In the genomic region with DNA sequence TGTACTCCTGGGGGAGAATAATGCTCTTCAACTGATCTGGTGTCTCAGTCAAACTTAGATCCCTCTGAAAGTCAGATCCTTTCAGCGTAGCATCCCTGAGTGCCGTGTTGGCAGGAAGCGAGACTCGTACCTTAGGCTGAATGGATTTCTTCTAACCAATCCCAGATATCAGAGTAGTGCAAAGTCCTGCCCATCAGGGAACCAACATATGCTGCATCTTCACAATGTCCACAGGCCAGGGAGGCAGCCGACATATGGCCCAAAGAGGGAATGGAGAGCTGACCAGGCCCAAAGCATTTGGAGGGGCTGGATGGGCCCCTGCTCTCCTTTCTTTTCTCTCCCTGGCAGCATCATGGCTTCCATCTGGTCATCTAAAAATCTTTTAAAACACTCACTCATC, we compare ENCODE assay signal across 30 cellular contexts.
"Had no signal": no experiment of that assay in that cellular context is flagged by ENCODE, and none has a peak within 500 bp of the region (broad histone marks: within the 10 kb centered on the region; RNA-seq: fewer than 3 reads in every experiment).

No MANE protein-coding gene starts in this region.

- DNase-seq: activated B cell treated with CpG ODN at 0.5 μM for 24 hours; activated CD4-positive, alpha-beta memory T cell treated with anti-CD3 and anti-CD28 coated beads for 36 hours; activated CD4-positive, alpha-beta T cell treated with anti-CD3 and anti-CD28 coated beads for 4 hours; activated CD4-positive, alpha-beta T cell treated with anti-CD3 and anti-CD28 coated beads, Interleukin-2, amount 10 ng/mL, durations not matched to agents 24 days and 14 days; activated CD4-positive, alpha-beta T cell treated with anti-CD3 and anti-CD28 coated beads, Interleukin-2, amount 50 U/mL, for 1 hour; activated CD4-positive, alpha-beta T cell treated with anti-CD3 and anti-CD28 coated beads, Interleukin-2, amount 50 U/mL, for 4 hours; activated CD4-positive, CD25-positive, alpha-beta regulatory T cell treated with anti-CD3 and anti-CD28 coated beads, Interleukin-2, amount 50 U/mL, for 72 hours; activated CD8-positive, alpha-beta memory T cell treated with anti-CD3 and anti-CD28 coated beads, Interleukin-2, amount 50 U/mL, for 4 hours; activated CD8-positive, alpha-beta T cell treated with anti-CD3 and anti-CD28 coated beads for 36 hours; activated effector memory CD4-positive, alpha-beta T cell treated with anti-CD3 and anti-CD28 coated beads, Interleukin-2, amount 50 U/mL, for 16 hours; activated gamma-delta T cell treated with Interleukin-2 at 50 U/mL for 16 hours; activated naive CD4-positive, alpha-beta T cell; activated naive CD4-positive, alpha-beta T cell treated with anti-CD3 and anti-CD28 coated beads for 36 hours; activated naive CD4-positive, alpha-beta T cell treated with anti-CD3 and anti-CD28 coated beads, Interleukin-2, amount 50 U/mL, for 16 hours; activated naive CD8-positive, alpha-beta T cell treated with anti-CD3 and anti-CD28 coated beads for 36 hours; activated T-cell treated with anti-CD3 and anti-CD28 coated beads for 4 hours; activated T-cell treated with anti-CD3 and anti-CD28 coated beads, Interleukin-2, amount 50 U/mL, for 1 hour; activated T-cell treated with anti-CD3 and anti-CD28 coated beads, Interleukin-2, amount 50 U/mL, for 4 hours; activated T-cell treated with anti-CD3 and anti-CD28 coated beads, Interleukin-2, amount 50 U/mL, for 72 hours; adrenal gland; amniotic stem cell; anterior cingulate cortex; T-helper 1 cell; T-helper 2 cell; T-helper 9 cell had no signal

- H3K36me3 ChIP-seq: adrenal gland, ascending aorta, cardiac muscle cell had no signal

- H3K4me3 ChIP-seq: adrenal gland, ascending aorta, cardiac muscle cell had no signal

- H3K27me3 ChIP-seq: ascending aorta, cardiac muscle cell had no signal

- H3K27ac ChIP-seq: adrenal gland, ascending aorta, cardiac muscle cell, VCaP had no signal

- H3K4me1 ChIP-seq: adrenal gland, ascending aorta had no signal

- ATAC-seq: activated CD8-positive, alpha-beta T cell treated with anti-CD3 and anti-CD28 coated beads for 36 hours; activated naive CD4-positive, alpha-beta T cell treated with anti-CD3 and anti-CD28 coated beads, Interleukin-2, amount 50 U/mL, for 72 hours; activated T-cell treated with anti-CD3 and anti-CD28 coated beads, Interleukin-2, amount 50 U/mL, for 4 hours; activated T-cell treated with anti-CD3 and anti-CD28 coated beads, Interleukin-2, amount 50 U/mL, for 72 hours; activated T-helper 17 cell treated with anti-CD3 and anti-CD28 coated beads, Interleukin-2, amount 50 U/mL, for 72 hours had no signal
